In genomic region chr4:83013931-83014330, GRCh38 we compare ENCODE assay signal across 8 cellular contexts. TPM values are rescaled to one million over a fixed set of nuclear protein-coding genes. Genes with fewer than 3 reads are reported as not detected.
DNase-seq lines count a peak whose midpoint lies in the region; ATAC-seq and TF ChIP-seq lines count a peak whose summit lies in the region.

No MANE protein-coding gene starts in this region.

- H3K4me1 ChIP-seq in BLaER1 treated with 17β-estradiol and CSF1 and Interleukin-3, amounts not matched to agents 10 nM and 100 nM: peaks cover 8 to 29% (median 24%) of the 10 kb centered on the region in 10 experiments
- H3K4me1 ChIP-seq in HUES6 (ENCODE audit: control insufficient read depth, insufficient read depth, low read length): peaks cover 5% of the 10 kb centered on the region
- peaks cover 0 to 12% of the 10 kb centered on the region in 2 donors for H3K4me1 ChIP-seq in ascending aorta

- H3K27ac Mint-ChIP-seq in naive thymus-derived CD8-positive, alpha-beta T cell: peak overlapping the region in 7 of 10 donors; percentile 11 to 98 (median 91)

- H3K4me3 ChIP-seq in BLaER1 treated with 17β-estradiol and CSF1 and Interleukin-3, amounts not matched to agents 10 nM and 100 nM: no peak overlapping the region
- H3K4me3 ChIP-seq in HUES6 (ENCODE audit: low read depth, low read length) (peak overlapping the region; percentile 53; the same call in 1 of the 2 replicates), ascending aorta (peak overlapping the region; percentile 78 to 88)

- peak overlapping the region; percentile 71 to 98 (median 95) for H3K4me3 Mint-ChIP-seq in naive thymus-derived CD8-positive, alpha-beta T cell

- peaks cover 0 to 7% (median 0%) of the 10 kb centered on the region in 11 experiments; a peak in 3 of 22 replicates for H4K20me1 ChIP-seq in BLaER1 treated with 17β-estradiol and CSF1 and Interleukin-3, amounts not matched to agents 10 nM and 100 nM

- H3K9ac ChIP-seq in BLaER1 treated with 17β-estradiol and CSF1 and Interleukin-3, amounts not matched to agents 10 nM and 100 nM: peak overlapping the region in 2 of 11 experiments; percentile 82 to 89; a peak in 4 of 22 replicates
- no peak overlapping the region for H3K9ac ChIP-seq in HUES6 (ENCODE audit: low read length)

- no peaks in the 10 kb centered on the region for H3K36me3 Mint-ChIP-seq in naive thymus-derived CD8-positive, alpha-beta T cell

- H3K27me3 Mint-ChIP-seq in naive thymus-derived CD8-positive, alpha-beta T cell: no peaks in the 10 kb centered on the region

- POLR2A ChIA-PET in naive thymus-derived CD8-positive, alpha-beta T cell (lab: Charles Lee): interaction anchor here (1.2 to 5.5 kb wide), 3 partner anchors 16 to 585 kb away, joined by 6 to 65 read pairs (median 10); partner anchors contain the start of gene COPS4

- intact Hi-C loops in ascending aorta (cut with DNase I): loop anchor here (1.0 to 10.0 kb wide), 6 partner anchors 21 to 1542 kb away; partner anchors contain the start of genes COPS4, HELQ, MRPS18C and RASGEF1B

- H3K27ac ChIP-seq in BLaER1 treated with 17β-estradiol and CSF1 and Interleukin-3, amounts not matched to agents 10 nM and 100 nM: peak overlapping the region in 10 of 11 experiments; percentile 22 to 96 (median 88); a peak in 11 of 22 replicates
- H3K27ac ChIP-seq in HUES6 (ENCODE audit: low read depth, low read length): no peak overlapping the region
- peak overlapping the region in 1 of 2 donors; percentile 28 for H3K27ac ChIP-seq in ascending aorta

- H3K4me2 ChIP-seq in BLaER1 treated with 17β-estradiol and CSF1 and Interleukin-3, amounts not matched to agents 10 nM and 100 nM: peak overlapping the region; percentile 49 to 76 (median 59); a peak in 19 of 22 replicates

- no peaks in the 10 kb centered on the region for H3K9me3 ChIP-seq in BLaER1 treated with 17β-estradiol and CSF1 and Interleukin-3, amounts not matched to agents 10 nM and 100 nM (replicated peaks in 1 of 11)
- H3K9me3 ChIP-seq in HUES6 (ENCODE audit: control insufficient read depth, insufficient read depth, low read depth, low read length): no peaks in the 10 kb centered on the region
- no peaks in the 10 kb centered on the region for H3K9me3 ChIP-seq in ascending aorta

- DNase-seq in ascending aorta (ENCODE audit: low spot score in 2 of 2) (no peak), GM03348 (ENCODE audit: low spot score) (no peak), medulla oblongata (ENCODE audit: extremely low spot score) (no peak)
- DNase-seq in naive thymus-derived CD8-positive, alpha-beta T cell: no peak
- no peak for DNase-seq in NK-92 treated with Interleukin-12 subunit alpha and Interleukin-12 subunit beta, amount 100 ng/mL, for 24 hours (lab: John Stamatoyannopoulos, UW)

- H3K4me1 Mint-ChIP-seq in naive thymus-derived CD8-positive, alpha-beta T cell: peaks cover 19 to 43% (median 37%) of the 10 kb centered on the region in 4 donors

- no peaks in the 10 kb centered on the region for H3K9me3 Mint-ChIP-seq in naive thymus-derived CD8-positive, alpha-beta T cell

- H3K36me3 ChIP-seq in BLaER1 treated with 17β-estradiol and CSF1 and Interleukin-3, amounts not matched to agents 10 nM and 100 nM: no peaks in the 10 kb centered on the region
- no peaks in the 10 kb centered on the region for H3K36me3 ChIP-seq in HUES6 (ENCODE audit: control insufficient read depth, insufficient read depth, low read length)
- no peaks in the 10 kb centered on the region for H3K36me3 ChIP-seq in ascending aorta

- no peaks in the 10 kb centered on the region for H3K27me3 ChIP-seq in BLaER1 treated with 17β-estradiol and CSF1 and Interleukin-3, amounts not matched to agents 10 nM and 100 nM
- H3K27me3 ChIP-seq in HUES6 (ENCODE audit: control insufficient read depth, insufficient read depth, low read length) (peaks cover 13% of the 10 kb centered on the region; the same call in 1 of the 2 replicates), ascending aorta (no peaks in the 10 kb centered on the region)

- no peak for TF ChIP-seq CTCF in ascending aorta (IDR thresholded peaks at IDR 0.05)

- no peak for ATAC-seq in naive thymus-derived CD8-positive, alpha-beta T cell
- ATAC-seq in GM19455 (IDR thresholded peaks at IDR 0.05; ENCODE audit: unreplicated experiment): no peak

RNA-seq across cellular contexts. Expression of gene LIN54, which starts 3.3 kb away (rescaled TPM):
- total RNA-seq in ascending aorta: 6.2 TPM
- total RNA-seq in naive thymus-derived CD8-positive, alpha-beta T cell: 10 to 100 TPM; 23.6 to 24.1 TPM
- polyA plus RNA-seq in naive thymus-derived CD8-positive, alpha-beta T cell: 10 to 100 TPM in 1 of 3 donors, 1 to 10 TPM in 2; 9.4 to 10.7 (median 9.5) TPM

RNA-seq across cellular contexts. Expression of gene COPS4, which starts 21.1 kb away (rescaled TPM):
- total RNA-seq in ascending aorta: 83.5 TPM
- total RNA-seq in naive thymus-derived CD8-positive, alpha-beta T cell: 10 to 100 TPM; 26.1 to 28.9 TPM
- polyA plus RNA-seq in naive thymus-derived CD8-positive, alpha-beta T cell: 10 to 100 TPM; 58.4 to 62.5 (median 61.2) TPM

Comparison
In these comparisons a context has a peak if more than half of its experiments do, and no peak if none do; other contexts are left out.
1. H3K4me3 ChIP-seq: peak in HUES6 (single experiment) and ascending aorta (2 of 2); none in BLaER1 treated with 17β-estradiol and CSF1 and Interleukin-3, amounts not matched to agents 10 nM and 100 nM (0 of 10).